Comparison of ENCODE assay signal across 1 cellular context in the genomic region with DNA sequence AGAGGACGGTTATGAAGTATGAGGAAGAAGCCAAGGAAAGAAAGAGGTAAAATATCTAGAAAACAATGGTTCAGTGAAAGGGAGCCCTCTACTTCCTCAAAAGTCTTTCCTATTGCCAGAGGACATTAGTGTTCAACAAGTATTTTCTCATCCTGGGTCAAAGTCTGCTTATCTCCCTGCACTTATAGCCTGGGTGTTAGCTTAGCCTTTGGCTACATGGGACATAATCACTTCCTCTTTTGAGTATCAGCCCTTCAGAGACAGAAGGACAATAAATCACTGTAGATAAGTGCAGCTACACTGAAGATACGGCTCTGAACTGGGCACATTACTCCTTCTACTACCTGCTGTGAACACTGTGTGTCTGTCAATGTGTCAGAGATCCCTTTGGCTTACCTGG.
TF ChIP-seq lines count a peak whose summit lies in the region.

No MANE protein-coding gene starts in this region.

TF ChIP-seq in K562, 482 proteins besides CTCF, POLR2A, EP300 and RAD21 (continued from another document):
- TF ChIP-seq, protein P1, sequence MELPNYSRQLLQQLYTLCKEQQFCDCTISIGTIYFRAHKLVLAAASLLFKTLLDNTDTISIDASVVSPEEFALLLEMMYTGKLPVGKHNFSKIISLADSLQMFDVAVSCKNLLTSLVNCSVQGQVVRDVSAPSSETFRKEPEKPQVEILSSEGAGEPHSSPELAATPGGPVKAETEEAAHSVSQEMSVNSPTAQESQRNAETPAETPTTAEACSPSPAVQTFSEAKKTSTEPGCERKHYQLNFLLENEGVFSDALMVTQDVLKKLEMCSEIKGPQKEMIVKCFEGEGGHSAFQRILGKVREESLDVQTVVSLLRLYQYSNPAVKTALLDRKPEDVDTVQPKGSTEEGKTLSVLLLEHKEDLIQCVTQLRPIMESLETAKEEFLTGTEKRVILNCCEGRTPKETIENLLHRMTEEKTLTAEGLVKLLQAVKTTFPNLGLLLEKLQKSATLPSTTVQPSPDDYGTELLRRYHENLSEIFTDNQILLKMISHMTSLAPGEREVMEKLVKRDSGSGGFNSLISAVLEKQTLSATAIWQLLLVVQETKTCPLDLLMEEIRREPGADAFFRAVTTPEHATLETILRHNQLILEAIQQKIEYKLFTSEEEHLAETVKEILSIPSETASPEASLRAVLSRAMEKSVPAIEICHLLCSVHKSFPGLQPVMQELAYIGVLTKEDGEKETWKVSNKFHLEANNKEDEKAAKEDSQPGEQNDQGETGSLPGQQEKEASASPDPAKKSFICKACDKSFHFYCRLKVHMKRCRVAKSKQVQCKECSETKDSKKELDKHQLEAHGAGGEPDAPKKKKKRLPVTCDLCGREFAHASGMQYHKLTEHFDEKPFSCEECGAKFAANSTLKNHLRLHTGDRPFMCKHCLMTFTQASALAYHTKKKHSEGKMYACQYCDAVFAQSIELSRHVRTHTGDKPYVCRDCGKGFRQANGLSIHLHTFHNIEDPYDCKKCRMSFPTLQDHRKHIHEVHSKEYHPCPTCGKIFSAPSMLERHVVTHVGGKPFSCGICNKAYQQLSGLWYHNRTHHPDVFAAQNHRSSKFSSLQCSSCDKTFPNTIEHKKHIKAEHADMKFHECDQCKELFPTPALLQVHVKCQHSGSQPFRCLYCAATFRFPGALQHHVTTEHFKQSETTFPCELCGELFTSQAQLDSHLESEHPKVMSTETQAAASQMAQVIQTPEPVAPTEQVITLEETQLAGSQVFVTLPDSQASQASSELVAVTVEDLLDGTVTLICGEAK (IDR thresholded peaks at IDR 0.05): no peak
- TF ChIP-seq, protein P1 (CRISPR knock-in tag; IDR thresholded peaks at IDR 0.05): no peak
- TF ChIP-seq ZBTB7A (IDR thresholded peaks at IDR 0.05; ENCODE audit: borderline replicate concordance, control insufficient read depth, low read depth, low read length) (no peak), STAT6 (CRISPR knock-in tag; IDR thresholded peaks at IDR 0.05) (no peak), ARID1B (IDR thresholded peaks at IDR 0.05) (peak; percentile 91), HMG20A (CRISPR knock-in tag; conservative IDR thresholded peaks at IDR 0.05) (no peak), MITF (IDR thresholded peaks at IDR 0.05) (no peak), ILK (tag; IDR thresholded peaks at IDR 0.05; ENCODE audit: borderline replicate concordance, low read depth) (no peak), ZNF23 (CRISPR knock-in tag; IDR thresholded peaks at IDR 0.05) (no peak), SPI1 (IDR thresholded peaks at IDR 0.05; ENCODE audit: borderline replicate concordance, low read depth, low read length) (peak; percentile 99), CREBBP (IDR thresholded peaks at IDR 0.05; ENCODE audit: low read depth, low read length) (no peak), TAF15 (IDR thresholded peaks at IDR 0.05; ENCODE audit: low read depth, low read length) (no peak), CHD1 (IDR thresholded peaks at IDR 0.05; ENCODE audit: low read length) (no peak), RBM15 (IDR thresholded peaks at IDR 0.05; ENCODE audit: insufficient read depth, low read length) (no peak), ZBTB11 (CRISPR knock-in tag; IDR thresholded peaks at IDR 0.05) (0 out of 6 replicates have a peak, but pooled peaks of 1 of the 3 experiments have one; percentile 16), ESRRA (IDR thresholded peaks at IDR 0.05; ENCODE audit: borderline replicate concordance, low read depth) (peak; percentile 33; the same call in 1 of the 2 replicates), NR2C2 (CRISPR knock-in tag; IDR thresholded peaks at IDR 0.05) (no peak), NR2C2 (tag; IDR thresholded peaks at IDR 0.05) (peak; percentile 75), FOXA3 (CRISPR knock-in tag; conservative IDR thresholded peaks at IDR 0.05 in 1 of 2, IDR thresholded peaks at IDR 0.05 in 1 of 2) (0 out of 4 replicates have a peak, but pooled peaks of 1 of the 2 experiments have one; percentile 25), SOX6 (IDR thresholded peaks at IDR 0.05) (peak; percentile 91), ZNF347 (CRISPR knock-in tag; IDR thresholded peaks at IDR 0.05; ENCODE audit: low read depth) (no peak), SIN3B (IDR thresholded peaks at IDR 0.05; ENCODE audit: low read depth) (no peak), SMAD2 (IDR thresholded peaks at IDR 0.05; ENCODE audit: low read depth, low read length) (no peak), COPS2 (conservative IDR thresholded peaks at IDR 0.05) (no peak), TRIM24 (IDR thresholded peaks at IDR 0.05) (peak; percentile 38 to 71; a peak in 3 of 4 replicates), ZNF518B (CRISPR knock-in tag; IDR thresholded peaks at IDR 0.05) (no peak)
TF ChIP-seq in K562: peak in this region for 63.
